ENCODE assay signal across 5 cellular contexts in the genomic region with DNA sequence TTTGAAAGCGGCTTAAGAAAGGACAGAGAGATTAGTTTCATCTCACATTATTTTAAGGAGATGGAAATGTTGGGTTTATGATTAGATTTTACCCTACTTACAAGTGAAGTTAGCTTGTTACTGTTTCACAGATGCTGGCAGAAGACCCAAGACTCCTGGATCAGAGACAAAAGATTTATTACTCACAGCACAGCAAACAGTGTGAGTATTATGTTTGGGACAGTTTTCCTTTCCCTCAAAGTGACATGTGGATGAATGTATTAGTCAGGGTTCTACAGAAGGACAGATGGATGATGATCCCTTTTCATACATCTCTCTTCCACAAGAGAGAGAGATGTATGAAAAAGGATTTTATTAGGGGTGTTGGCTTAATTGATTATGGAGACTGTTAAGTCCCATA.
"Had no signal": no experiment of that assay in that cellular context is flagged by ENCODE, and none has a peak within 500 bp of the region (broad histone marks: within the 10 kb centered on the region; RNA-seq: fewer than 3 reads in every experiment).

No MANE protein-coding gene starts in this region.

- DNase-seq: H9, HCEC 1CT, IMR-90 had no signal

- ATAC-seq: GM23338, K562 had no signal

- H3K4me3 ChIP-seq: GM23338, K562 had no signal
